2 cellular contexts compared by ENCODE assay signal in genomic region chr6:22596011-22596410, GRCh38.
TF ChIP-seq lines count a peak whose summit lies in the region.

No MANE protein-coding gene starts in this region.

TF ChIP-seq in A549, 52 proteins besides CTCF, POLR2A, EP300 and RAD21:
- TF ChIP-seq CBX8 (IDR thresholded peaks at IDR 0.05): no peak
- no peak for TF ChIP-seq CHD4 (IDR thresholded peaks at IDR 0.05; ENCODE audit: borderline replicate concordance)
- TF ChIP-seq PHF8 (IDR thresholded peaks at IDR 0.05; ENCODE audit: borderline replicate concordance, low read depth): no peak
- TF ChIP-seq PBX3 (IDR thresholded peaks at IDR 0.05): no peak
- TF ChIP-seq ZNF302 (CRISPR knock-in tag; IDR thresholded peaks at IDR 0.05): no peak
- no peak for TF ChIP-seq RNF2 (IDR thresholded peaks at IDR 0.05; ENCODE audit: borderline replicate concordance, low read depth)
- TF ChIP-seq NFE2L2 (conservative IDR thresholded peaks at IDR 0.05; ENCODE audit: low read length): no peak
- TF ChIP-seq CEBPB (IDR thresholded peaks at IDR 0.05): no peak
- no peak for TF ChIP-seq ATOH8 (CRISPR knock-in tag; IDR thresholded peaks at IDR 0.05; ENCODE audit: low read depth)
- TF ChIP-seq NPAS2 (CRISPR knock-in tag; IDR thresholded peaks at IDR 0.05; ENCODE audit: borderline replicate concordance): no peak

TF ChIP-seq in IMR-90, 13 proteins besides CTCF, POLR2A, EP300 and RAD21:
- TF ChIP-seq CEBPB (IDR thresholded peaks at IDR 0.05; ENCODE audit: low read depth, low read length): no peak
- TF ChIP-seq RFX5 (IDR thresholded peaks at IDR 0.05; ENCODE audit: low read depth, low read length): no peak
